25 cellular contexts compared by ENCODE assay signal in genomic region chr7:115070311-115070710, GRCh38.
"Had no signal": no experiment of that assay in that cellular context is flagged by ENCODE, and none has a peak within 500 bp of the region (broad histone marks: within the 10 kb centered on the region; RNA-seq: fewer than 3 reads in every experiment).

No MANE protein-coding gene starts in this region.

- ATAC-seq: activated CD4-positive, alpha-beta T cell treated with anti-CD3 and anti-CD28 coated beads for 36 hours; esophagus mucosa; heart left ventricle; left lung; mucosa of descending colon; right lobe of liver; stimulated activated naive CD8-positive, alpha-beta T cell treated with anti-CD3 and anti-CD28 coated beads, Interleukin-15, Interleukin-2, amounts not matched to agents 100 U/mL and 50 U/mL, for 24 hours had no signal

- DNase-seq: activated CD4-positive, alpha-beta T cell treated with anti-CD3 and anti-CD28 coated beads for 36 hours; activated CD4-positive, CD25-positive, alpha-beta regulatory T cell; activated effector memory CD4-positive, alpha-beta T cell treated with Interleukin-2 at 50 U/mL for 16 hours; activated naive CD4-positive, alpha-beta T cell treated with Interleukin-2 at 50 U/mL for 16 hours; activated naive CD8-positive, alpha-beta T cell treated with anti-CD3 and anti-CD28 coated beads for 36 hours; activated T-cell treated with anti-CD3 and anti-CD28 coated beads for 4 hours; adrenal gland; central memory CD4-positive, alpha-beta T cell; endodermal cell; foreskin fibroblast; heart left ventricle; hypothalamus; immature natural killer cell; kidney glomerular epithelial cell; left lung; mucosa of descending colon; posterior cingulate gyrus; right lobe of liver; stimulated activated CD4-positive, alpha-beta T cell treated with anti-CD3 and anti-CD28 coated beads, Interleukin-12 subunit alpha, Interleukin-12 subunit beta, amount 100 ng/mL, for 4 hours; stimulated activated CD4-positive, alpha-beta T cell treated with anti-CD3 and anti-CD28 coated beads, Interleukin-4, amount 100 ng/mL, for 1 hour; stimulated activated naive CD8-positive, alpha-beta T cell treated with anti-CD3 and anti-CD28 coated beads, Interleukin-15, Interleukin-2, amounts not matched to agents 100 U/mL and 50 U/mL, for 24 hours; testis; transverse colon; uterus had no signal
